ENCODE assay signal across 37 cellular contexts in genomic region chr22:20774882-20775281, GRCh38. TPM values are rescaled to one million over a fixed set of nuclear protein-coding genes. Genes with fewer than 3 reads are reported as not detected.
"Had no signal": no experiment of that assay in that cellular context is flagged by ENCODE, and none has a peak within 500 bp of the region (broad histone marks: within the 10 kb centered on the region; RNA-seq: fewer than 3 reads in every experiment).

No MANE protein-coding gene starts in this region.

- H3K4me1 ChIP-seq: breast epithelium had no signal

- ATAC-seq: activated CD8-positive, alpha-beta memory T cell treated with anti-CD3 and anti-CD28 coated beads, Interleukin-2, amount 10 ng/mL, durations not matched to agents 7 days and 5 days; body of pancreas; PC-3; Right ventricle myocardium inferior; SK-N-SH treated with all-trans-retinoic acid at 6 μM for 48 hours; T-cell; T-helper 17 cell had no signal

- H3K27ac ChIP-seq: body of pancreas, breast epithelium, Peyer's patch, WERI-Rb-1 had no signal

- H3K9me3 ChIP-seq: body of pancreas, breast epithelium, MG63, Peyer's patch had no signal

- H3K36me3 ChIP-seq: breast epithelium had no signal

- H3K27me3 ChIP-seq: body of pancreas, breast epithelium, MG63, Peyer's patch had no signal

- DNase-seq: activated CD4-positive, alpha-beta memory T cell treated with anti-CD3 and anti-CD28 coated beads, Interleukin-2, amount 10 ng/mL, durations not matched to agents 7 days and 5 days; activated CD4-positive, alpha-beta T cell treated with anti-CD3 and anti-CD28 coated beads for 1 hour; activated CD4-positive, alpha-beta T cell treated with anti-CD3 and anti-CD28 coated beads for 48 hours; activated CD4-positive, CD25-positive, alpha-beta regulatory T cell; activated CD8-positive, alpha-beta memory T cell treated with anti-CD3 and anti-CD28 coated beads for 24 hours; activated CD8-positive, alpha-beta memory T cell treated with anti-CD3 and anti-CD28 coated beads, Interleukin-2, amount 10 ng/mL, durations not matched to agents 7 days and 5 days; activated CD8-positive, alpha-beta memory T cell treated with anti-CD3 and anti-CD28 coated beads, Interleukin-2, amount 50 U/mL, for 48 hours; activated effector memory CD4-positive, alpha-beta T cell treated with Interleukin-2 at 50 U/mL for 16 hours; activated naive CD4-positive, alpha-beta T cell treated with Interleukin-2 at 50 U/mL for 16 hours; activated naive CD8-positive, alpha-beta T cell treated with anti-CD3 and anti-CD28 coated beads, Interleukin-2, amount 10 ng/mL, durations not matched to agents 7 days and 5 days; activated T-cell treated with anti-CD3 and anti-CD28 coated beads, Interleukin-2, amount 50 U/mL, for 48 hours; amygdala; body of pancreas; central memory CD4-positive, alpha-beta T cell; Kasumi-1; KG1; MG63; MV-4-11; NCI-H1092; NCI-H1436 treated with DMSO at 0.1 percent for 48 hours; NCI-H1694 treated with DMSO at 0.1 percent for 48 hours; NCI-H2029; NCI-H345; NCI-H524 treated with DMSO at 0.1 percent for 48 hours; NK-92 treated with Interleukin-12 subunit alpha and Interleukin-12 subunit beta, amount 100 ng/mL, for 24 hours; PC-3; Peyer's patch; RPMI8226; SIG-M5; T-cell; T-helper 17 cell; T-helper 9 cell; WERI-Rb-1 had no signal

- FAIRE-seq: astrocyte had no signal

- H3K4me3 ChIP-seq: body of pancreas, breast epithelium, MG63, Peyer's patch had no signal

RNA-seq across cellular contexts. Expression of gene SERPIND1, which starts 1.0 kb away (rescaled TPM):
- total RNA-seq: activated CD4-positive, alpha-beta memory T cell treated with anti-CD3 and anti-CD28 coated beads, Interleukin-2, amount 10 ng/mL, durations not matched to agents 7 days and 5 days; activated CD8-positive, alpha-beta memory T cell treated with anti-CD3 and anti-CD28 coated beads, Interleukin-2, amount 10 ng/mL, durations not matched to agents 7 days and 5 days; activated naive CD8-positive, alpha-beta T cell treated with anti-CD3 and anti-CD28 coated beads, Interleukin-2, amount 10 ng/mL, durations not matched to agents 7 days and 5 days; astrocyte; body of pancreas; Peyer's patch; Right ventricle myocardium inferior; T-helper 17 cell had no signal
